8 cellular contexts compared by ENCODE assay signal in genomic region chr5:142845954-142846398, GRCh38.
DNase-seq lines count a peak whose midpoint lies in the region; ATAC-seq and TF ChIP-seq lines count a peak whose summit lies in the region.

No MANE protein-coding gene starts in this region.

- no peak overlapping the region for H3K4me3 ChIP-seq in HL-60 (replicated peaks; ENCODE audit: insufficient read depth, low read length)
- no peak overlapping the region for H3K4me3 ChIP-seq in thyroid gland (replicated peaks in 1 of 3)
- no peak overlapping the region for H3K4me3 ChIP-seq in ascending aorta

- H3K36me3 ChIP-seq in thyroid gland, result no peaks in the 10 kb centered on the region
- no peaks in the 10 kb centered on the region for H3K36me3 ChIP-seq in ascending aorta

- no peaks in the 10 kb centered on the region for H3K4me1 ChIP-seq in foreskin keratinocyte
- peaks cover 19 to 38% of the 10 kb centered on the region in 2 donors for H3K4me1 ChIP-seq in thyroid gland
- peaks cover 26 to 55% of the 10 kb centered on the region in 2 donors for H3K4me1 ChIP-seq in ascending aorta

- TF ChIP-seq CTCF in HL-60 (IDR thresholded peaks at IDR 0.05; ENCODE audit: insufficient read depth, low read length) (no peak), foreskin keratinocyte (conservative IDR thresholded peaks at IDR 0.05) (peak; percentile 33), thyroid gland (IDR thresholded peaks at IDR 0.05) (no peak), ascending aorta (IDR thresholded peaks at IDR 0.05) (no peak)

- CTCF ChIA-PET in activated naive CD4-positive, alpha-beta T cell treated with anti-CD3 and anti-CD28 coated beads, Interleukin-2, amount 10 ng/mL, durations not matched to agents 7 days and 5 days (lab: Charles Lee), result interaction anchor here (0.8 to 1.7 kb wide), 5 partner anchors 21 to 86 kb away, joined by 3 to 6 read pairs (median 3); partner anchors contain the start of gene ARHGAP26

- no peak for DNase-seq in activated naive CD4-positive, alpha-beta T cell treated with anti-CD3 and anti-CD28 coated beads, Interleukin-2, amount 10 ng/mL, durations not matched to agents 7 days and 5 days
- no peak for DNase-seq in activated naive CD4-positive, alpha-beta T cell treated with anti-CD3 and anti-CD28 coated beads, Interleukin-2, amount 50 U/mL, for 16 hours
- no peak for DNase-seq in HL-60 (ENCODE audit: low read depth in 1 of 2, low spot score in 1 of 2)
- peak in 1 of 2 donors; percentile 54 for DNase-seq in foreskin keratinocyte
- peak in 1 of 2 donors; percentile 32 for DNase-seq in thyroid gland
- no peak for DNase-seq in stimulated activated CD4-positive, alpha-beta T cell treated with anti-CD3 and anti-CD28 coated beads, Interleukin-2, amount 100 ng/mL, for 24 hours
- no peak for DNase-seq in ascending aorta (ENCODE audit: low spot score in 2 of 2)
- no peak for DNase-seq in NOMO-1 treated with DMSO at 0.1 percent for 48 hours (lab: John Stamatoyannopoulos, UW; ENCODE audit: unreplicated experiment)

- no peaks in the 10 kb centered on the region for H3K27me3 ChIP-seq in HL-60 (ENCODE audit: insufficient read depth, poor library complexity, severe bottlenecking)
- no peaks in the 10 kb centered on the region for H3K27me3 ChIP-seq in foreskin keratinocyte
- H3K27me3 ChIP-seq in thyroid gland, result no peaks in the 10 kb centered on the region
- H3K27me3 ChIP-seq in ascending aorta, result no peaks in the 10 kb centered on the region

- H3K27ac Mint-ChIP-seq in activated naive CD4-positive, alpha-beta T cell treated with anti-CD3 and anti-CD28 coated beads, Interleukin-2, amount 10 ng/mL, durations not matched to agents 7 days and 5 days, result peak overlapping the region; percentile 89

- peak overlapping the region; percentile 55 for H3K27ac ChIP-seq in HL-60 (replicated peaks)
- no peak overlapping the region for H3K27ac ChIP-seq in foreskin keratinocyte
- H3K27ac ChIP-seq in thyroid gland, result peak overlapping the region in 2 of 3 donors; percentile 24 to 56
- H3K27ac ChIP-seq in ascending aorta, result peak overlapping the region in 1 of 2 donors; percentile 9

- H3K4me1 Mint-ChIP-seq in activated naive CD4-positive, alpha-beta T cell treated with anti-CD3 and anti-CD28 coated beads, Interleukin-2, amount 10 ng/mL, durations not matched to agents 7 days and 5 days, result peaks cover 24% of the 10 kb centered on the region

- H3K9me3 ChIP-seq in thyroid gland (no peaks in the 10 kb centered on the region), ascending aorta (no peaks in the 10 kb centered on the region)

- H3K9me3 Mint-ChIP-seq in activated naive CD4-positive, alpha-beta T cell treated with anti-CD3 and anti-CD28 coated beads, Interleukin-2, amount 10 ng/mL, durations not matched to agents 7 days and 5 days, result no peaks in the 10 kb centered on the region

- WGBS in thyroid gland, 2 donors, result 58 to 60% methylated on average over 9 of the region's 9 CpGs

- no peaks in the 10 kb centered on the region for H3K27me3 Mint-ChIP-seq in activated naive CD4-positive, alpha-beta T cell treated with anti-CD3 and anti-CD28 coated beads, Interleukin-2, amount 10 ng/mL, durations not matched to agents 7 days and 5 days

- H3K36me3 Mint-ChIP-seq in activated naive CD4-positive, alpha-beta T cell treated with anti-CD3 and anti-CD28 coated beads, Interleukin-2, amount 10 ng/mL, durations not matched to agents 7 days and 5 days, result no peaks in the 10 kb centered on the region

- no peak for TF ChIP-seq POLR2A in thyroid gland (IDR thresholded peaks at IDR 0.05)

- peak; percentile 75 for ATAC-seq in foreskin keratinocyte

- H3K4me3 Mint-ChIP-seq in activated naive CD4-positive, alpha-beta T cell treated with anti-CD3 and anti-CD28 coated beads, Interleukin-2, amount 10 ng/mL, durations not matched to agents 7 days and 5 days, result no peak overlapping the region

- intact Hi-C loops in thyroid gland (cut with DNase I), result no loop called here
- intact Hi-C loops in ascending aorta (cut with DNase I), result no loop called here
